23 cellular contexts compared by ENCODE assay signal in the genomic region with DNA sequence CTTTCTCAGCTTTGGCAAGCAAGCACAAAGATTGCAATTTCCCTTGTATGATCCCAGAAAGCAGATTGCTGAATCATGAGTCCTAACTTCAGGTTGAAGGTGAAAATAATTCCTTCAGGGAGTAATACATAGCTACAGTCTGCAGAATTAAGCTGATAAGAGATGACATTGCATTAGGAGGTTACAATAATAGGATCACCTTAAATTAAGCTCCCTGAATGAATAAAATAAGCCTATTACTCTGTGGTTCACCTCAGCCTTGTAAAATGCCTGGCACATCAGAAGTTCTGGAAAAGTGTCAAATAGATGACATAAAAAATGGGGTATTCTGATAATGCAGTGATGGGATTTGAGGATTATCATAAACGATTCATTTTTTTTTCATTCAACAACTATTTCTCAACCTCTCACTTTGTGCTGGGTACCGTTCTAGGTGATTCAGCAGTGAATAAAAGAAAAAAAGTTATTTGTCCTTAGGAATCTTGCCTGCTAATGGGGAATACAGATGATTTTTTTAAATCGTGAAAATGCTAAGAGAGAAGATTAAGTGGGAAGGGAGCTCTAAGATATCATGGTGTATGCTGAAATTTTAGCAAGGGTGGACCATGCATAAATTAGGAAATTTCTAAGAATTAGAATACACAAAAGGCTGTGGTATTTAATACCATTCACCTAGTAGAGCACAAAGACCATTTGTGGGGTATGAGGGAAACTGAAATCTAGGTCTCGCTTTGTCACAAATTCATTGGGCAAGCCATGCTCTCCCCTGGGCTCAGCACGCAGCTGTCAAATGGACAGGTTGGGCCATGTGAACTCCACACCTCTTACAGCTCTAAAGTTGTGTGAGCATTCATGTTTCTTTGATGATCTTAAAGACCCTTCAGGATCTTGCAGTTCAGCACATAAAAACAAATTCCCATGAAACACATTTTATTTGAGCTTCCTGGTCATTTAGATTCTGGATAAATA.
"Had no signal": no experiment of that assay in that cellular context is flagged by ENCODE, and none has a peak within 500 bp of the region (broad histone marks: within the 10 kb centered on the region; RNA-seq: fewer than 3 reads in every experiment).

No MANE protein-coding gene starts in this region.

- H3K4me3 Mint-ChIP-seq: memory B cell; mesothelial cell of epicardium; natural killer cell treated with Interleukin-12 subunit alpha and Interleukin-12 subunit beta and Interleukin-15 and Interleukin-18, amount 100 ng/mL, for 72 hours; stimulated activated naive B cell treated with anti-CD40 and anti-IgM and Interleukin-4, amounts not matched to agents 10 μg/mL and 1 μg/mL and 100 μg/mL, for 72 hours; stimulated activated naive CD8-positive, alpha-beta T cell treated with anti-CD3 and anti-CD28 coated beads, Interleukin-15, amount 100 ng/mL, for 72 hours had no signal

- H3K4me3 ChIP-seq: coronary artery, hepatocyte, left ventricle myocardium inferior, lower lobe of right lung, prostate gland, skin epidermis had no signal

- H3K36me3 ChIP-seq: lower lobe of right lung, prostate gland had no signal

- H3K27ac ChIP-seq: coronary artery, hepatocyte, left ventricle myocardium inferior, lower lobe of right lung, parathyroid adenoma, prostate gland, skin epidermis had no signal

- H3K4me1 Mint-ChIP-seq: stimulated activated naive CD8-positive, alpha-beta T cell treated with anti-CD3 and anti-CD28 coated beads, Interleukin-15, amount 100 ng/mL, for 72 hours had no signal

- H3K9me3 ChIP-seq: lower lobe of right lung, prostate gland had no signal

- H3K79me2 ChIP-seq: hepatocyte, parathyroid adenoma had no signal

- H3K4me1 ChIP-seq: left ventricle myocardium inferior, parathyroid adenoma, prostate gland had no signal

- H3K9me3 Mint-ChIP-seq: mesothelial cell of epicardium; natural killer cell treated with Interleukin-12 subunit alpha and Interleukin-12 subunit beta and Interleukin-15 and Interleukin-18, amount 100 ng/mL, for 72 hours had no signal

- H3K27me3 ChIP-seq: hepatocyte had no signal

- H3K4me2 ChIP-seq: hepatocyte had no signal

- H3K36me3 Mint-ChIP-seq: mesothelial cell of epicardium had no signal

- DNase-seq: effector CD8-positive, alpha-beta T cell; foreskin melanocyte; head of caudate nucleus; kidney; left cardiac atrium; left ventricle myocardium inferior; lower lobe of right lung; occipital lobe; retina; stimulated activated CD4-positive, alpha-beta T cell treated with anti-CD3 and anti-CD28 coated beads, Interleukin-2, amount 100 ng/mL, for 24 hours; stimulated activated CD4-positive, alpha-beta T cell treated with anti-CD3 and anti-CD28 coated beads, Interleukin-4, amount 100 ng/mL, for 4 hours; stimulated activated naive B cell treated with anti-CD40 and anti-IgM and Interleukin-4, amounts not matched to agents 10 μg/mL and 1 μg/mL and 100 μg/mL, for 72 hours; stimulated activated naive CD8-positive, alpha-beta T cell treated with anti-CD3 and anti-CD28 coated beads, Interleukin-15, amount 100 ng/mL, for 72 hours; trophoblast cell had no signal

- H3K9ac ChIP-seq: parathyroid adenoma had no signal

- H2AFZ ChIP-seq: hepatocyte, parathyroid adenoma had no signal

- ATAC-seq: lower lobe of right lung; natural killer cell treated with Interleukin-12 subunit alpha and Interleukin-12 subunit beta and Interleukin-15 and Interleukin-18, amount 100 ng/mL, for 72 hours; sciatic nerve; stimulated activated naive B cell treated with anti-CD40 and anti-IgM and Interleukin-4, amounts not matched to agents 10 μg/mL and 1 μg/mL and 100 μg/mL, for 72 hours; stimulated activated naive CD8-positive, alpha-beta T cell treated with anti-CD3 and anti-CD28 coated beads, Interleukin-15, amount 100 ng/mL, for 72 hours had no signal

- H3K27ac Mint-ChIP-seq: memory B cell; mesothelial cell of epicardium; natural killer cell treated with Interleukin-12 subunit alpha and Interleukin-12 subunit beta and Interleukin-15 and Interleukin-18, amount 100 ng/mL, for 72 hours; stimulated activated naive B cell treated with anti-CD40 and anti-IgM and Interleukin-4, amounts not matched to agents 10 μg/mL and 1 μg/mL and 100 μg/mL, for 72 hours; stimulated activated naive CD8-positive, alpha-beta T cell treated with anti-CD3 and anti-CD28 coated beads, Interleukin-15, amount 100 ng/mL, for 72 hours had no signal
